22 cellular contexts compared by ENCODE assay signal in genomic region chr3:10341901-10342398, GRCh38. TPM values are rescaled to one million over a fixed set of nuclear protein-coding genes. Genes with fewer than 3 reads are reported as not detected.
DNase-seq lines count a peak whose midpoint lies in the region; ATAC-seq, FAIRE-seq and TF ChIP-seq lines count a peak whose summit lies in the region.
"Had no signal": no experiment of that assay in that cellular context is flagged by ENCODE, and none has a peak within 500 bp of the region (broad histone marks: within the 10 kb centered on the region; RNA-seq: fewer than 3 reads in every experiment).

No MANE protein-coding gene starts in this region.

- CTCF ChIA-PET in SK-N-SH (lab: Yijun Ruan, JAX) (interaction anchor here (0.7 to 11.5 kb wide), 2 partner anchors 163 to 397 kb away, joined by 3 to 166 read pairs; partner anchors contain the start of gene ATP2B2), HepG2 (lab: Yijun Ruan, JAX; ENCODE audit: low intra/inter-chr PET ratio, low total read pairs) (no interaction called here)

- peak; percentile 10 for DNase-seq in SK-N-SH
- no peak for DNase-seq in HepG2 (ENCODE audit: low spot score)
- DNase-seq in right lobe of liver = no peak
- DNase-seq in spleen = peak; percentile 47
- no peak for DNase-seq in GM13977 (ENCODE audit: low spot score)
- DNase-seq: AML-193; CD4-positive, alpha-beta memory T cell; DMS153; DMS79; GDM1; GOT3; HFFc6 had no signal

- H3K4me1 ChIP-seq in SK-N-SH (ENCODE audit: control insufficient read depth in 1 of 2, insufficient read depth in 2 of 2, low read depth in 1 of 2, low read length in 1 of 2) (peaks cover 0 to 3% of the 10 kb centered on the region in 2 experiments; a peak in 1 of 4 replicates), HepG2 (ENCODE audit: insufficient read depth, low read length) (peaks cover 32% of the 10 kb centered on the region), right lobe of liver (no peaks in the 10 kb centered on the region), spleen (peaks cover 0 to 6% (median 0%) of the 10 kb centered on the region in 6 donors)
- H3K4me1 ChIP-seq: A549 had no signal

- H3K79me2 ChIP-seq in SK-N-SH (ENCODE audit: insufficient read depth) (no peaks in the 10 kb centered on the region), HepG2 (ENCODE audit: insufficient read depth, low read length) (no peaks in the 10 kb centered on the region)

- no peaks in the 10 kb centered on the region for H3K27me3 ChIP-seq in SK-N-SH (ENCODE audit: insufficient read depth)
- H3K27me3 ChIP-seq in HepG2 (ENCODE audit: control insufficient read depth in 1 of 2, insufficient read depth in 2 of 2, low read length in 2 of 2) = peaks cover 2 to 9% of the 10 kb centered on the region in 2 experiments; a peak in 3 of 5 replicates
- no peaks in the 10 kb centered on the region for H3K27me3 ChIP-seq in right lobe of liver
- peaks cover 0 to 10% (median 0%) of the 10 kb centered on the region in 7 donors for H3K27me3 ChIP-seq in spleen (replicated peaks in 1 of 7)

- no peak overlapping the region for H2AFZ ChIP-seq in SK-N-SH (ENCODE audit: low read depth)
- no peak overlapping the region for H2AFZ ChIP-seq in HepG2 (ENCODE audit: low read length)

- no peaks in the 10 kb centered on the region for H3K36me3 ChIP-seq in SK-N-SH (replicated peaks in 1 of 2; ENCODE audit: control insufficient read depth in 1 of 2, insufficient read depth in 2 of 2, low read length in 1 of 2)
- no peaks in the 10 kb centered on the region for H3K36me3 ChIP-seq in HepG2 (replicated peaks in 1 of 2; ENCODE audit: control insufficient read depth in 1 of 2, insufficient read depth in 2 of 2, low read length in 2 of 2)
- H3K36me3 ChIP-seq in right lobe of liver = peaks cover 0 to 44% (median 7%) of the 10 kb centered on the region in 4 donors
- no peaks in the 10 kb centered on the region for H3K36me3 ChIP-seq in spleen

- H3K9me3 ChIP-seq in SK-N-SH = no peaks in the 10 kb centered on the region
- no peaks in the 10 kb centered on the region for H3K9me3 ChIP-seq in HepG2 (ENCODE audit: low read length)
- no peaks in the 10 kb centered on the region for H3K9me3 ChIP-seq in right lobe of liver
- no peaks in the 10 kb centered on the region for H3K9me3 ChIP-seq in spleen
- H3K9me3 ChIP-seq: A549 had no signal

- H3K4me3 ChIP-seq in SK-N-SH (ENCODE audit: low read depth in 2 of 2, low read length in 1 of 2) = no peak overlapping the region
- no peak overlapping the region for H3K4me3 ChIP-seq in HepG2 (replicated peaks in 1 of 3; ENCODE audit: insufficient read depth in 1 of 3, low read depth in 2 of 3, low read length in 3 of 3)
- no peak overlapping the region for H3K4me3 ChIP-seq in right lobe of liver
- H3K4me3 ChIP-seq in spleen = no peak overlapping the region
- H3K4me3 ChIP-seq: A549 had no signal

- H3F3A ChIP-seq in SK-N-SH (replicated peaks; ENCODE audit: insufficient read depth) = no peaks in the 10 kb centered on the region

- H3K27ac ChIP-seq in SK-N-SH (ENCODE audit: low read depth in 2 of 2, low read length in 1 of 2) (no peak overlapping the region), HepG2 (ENCODE audit: extremely low read length, insufficient read depth, low read length) (no peak overlapping the region), right lobe of liver (no peak overlapping the region), spleen (no peak overlapping the region)
- H3K27ac ChIP-seq: 22Rv1, A549 had no signal

- TF ChIP-seq RAD21 in SK-N-SH (IDR thresholded peaks at IDR 0.05; ENCODE audit: low read length) (no peak), HepG2 (CRISPR knock-in tag; IDR thresholded peaks at IDR 0.05) (no peak)

- in situ Hi-C loops in HepG2 (cut with HindIII; ENCODE audit: extremely low pct_ligation_motif_present, low pct_unique_long_range_greater_than_20kb) = no loop called here
- in situ Hi-C loops in GM13977 (cut with MboI; ENCODE audit: low pct_unique_long_range_greater_than_20kb, low sequenced_read_pairs, unreplicated experiment) = loop anchor here (25.0 kb wide), 1 partner anchor 395 kb away; no protein-coding TSS in a partner anchor

- TF ChIP-seq CTCF in SK-N-SH (IDR thresholded peaks at IDR 0.05) (no peak), HepG2 (CRISPR knock-in tag; IDR thresholded peaks at IDR 0.05) (no peak), right lobe of liver (IDR thresholded peaks at IDR 0.05) (no peak), spleen (IDR thresholded peaks at IDR 0.05 in 8 of 11, conservative IDR thresholded peaks at IDR 0.05 in 3 of 11) (no peak), GM13977 (IDR thresholded peaks at IDR 0.05; ENCODE audit: extremely low read depth, insufficient read depth, missing control alignments) (no peak)

- H4K20me1 ChIP-seq in SK-N-SH (ENCODE audit: insufficient read depth) (no peaks in the 10 kb centered on the region), HepG2 (ENCODE audit: insufficient read depth, low read length) (no peaks in the 10 kb centered on the region)

- H3K9ac ChIP-seq in SK-N-SH (no peak overlapping the region), HepG2 (ENCODE audit: insufficient read depth, low read depth, low read length) (no peak overlapping the region)

- H3K4me2 ChIP-seq in SK-N-SH (no peak overlapping the region), HepG2 (ENCODE audit: low read depth, low read length) (no peak overlapping the region)
- H3K4me2 ChIP-seq: A549 had no signal

- no peak for FAIRE-seq in HepG2 (lab: Jason Lieb, UNC)
- FAIRE-seq: A549, GM12892, HTR-8/SVneo had no signal

- ATAC-seq in SK-N-SH treated with all-trans-retinoic acid at 6 μM for 48 hours (no peak), HepG2 (no peak), right lobe of liver (no peak), HG02840 (IDR thresholded peaks at IDR 0.05; ENCODE audit: low FRiP score, unreplicated experiment) (no peak)
- ATAC-seq: A549, HCT116 had no signal

- H3K9me2 ChIP-seq in SK-N-SH = no peaks in the 10 kb centered on the region

- intact Hi-C loops in HepG2 (cut with micrococcal nuclease; ENCODE audit: unreplicated experiment) = loop anchor here (5.0 kb wide), 1 partner anchor 395 kb away; no protein-coding TSS in a partner anchor
- intact Hi-C loops in right lobe of liver (cut with DNase I) = loop anchor here in 1 of 2 donors (5.0 kb wide), 1 partner anchor 400 kb away; no protein-coding TSS in a partner anchor
- intact Hi-C loops in spleen (cut with DNase I; ENCODE audit: low total_unique reads) = loop anchor here (5.0 kb wide), 1 partner anchor 395 kb away; no protein-coding TSS in a partner anchor

- no peak for TF ChIP-seq POLR2A in HepG2 (IDR thresholded peaks at IDR 0.05; ENCODE audit: insufficient read depth in 1 of 2, low read depth in 2 of 2, low read length in 2 of 2)
- TF ChIP-seq POLR2A in right lobe of liver (IDR thresholded peaks at IDR 0.05) = no peak
- TF ChIP-seq POLR2A in spleen (IDR thresholded peaks at IDR 0.05) = no peak

- POLR2A ChIA-PET in SK-N-SH (lab: Yijun Ruan, JAX) = no interaction called here
- POLR2A ChIA-PET in HepG2 (lab: Yijun Ruan, JAX) = no interaction called here

- no TSS peak for BruUV-seq in HepG2 (replicated peaks; lab: Mats Ljungman, UMichigan)

- 60% methylated on average over 5 of the region's 7 CpGs for WGBS in SK-N-SH (ENCODE audit: low lambda C conversion rate)
- WGBS in HepG2 (ENCODE audit: low lambda C conversion rate) = 67% methylated on average over 6 of the region's 7 CpGs
- 82% methylated on average over 2 of the region's 7 CpGs for WGBS in right lobe of liver (ENCODE audit: insufficient coverage, low coverage, low lambda C conversion rate, missing lambda C conversion rate)
- WGBS in spleen, 5 donors = 64 to 83% (median 77%) methylated on average over 4 to 7 of the region's 7 CpGs

- TF ChIP-seq EP300 in SK-N-SH (IDR thresholded peaks at IDR 0.05; ENCODE audit: borderline replicate concordance in 1 of 2, low read depth in 1 of 2, low read length in 1 of 2) (no peak), HepG2 (IDR thresholded peaks at IDR 0.05; ENCODE audit: low read depth in 2 of 2, low read length in 2 of 2) (no peak), HepG2 (CRISPR knock-in tag; IDR thresholded peaks at IDR 0.05; ENCODE audit: borderline replicate concordance) (no peak)

RNA-seq across cellular contexts. Expression of gene SEC13, which starts 21.0 kb away (rescaled TPM):
- polyA plus RNA-seq in SK-N-SH (2012; rRNA removed) (198 and 215 TPM in 2 replicates), HepG2 (2011; rRNA removed) (266 and 288 TPM in 2 replicates), spleen (10 to 100 TPM; 52.1 to 78.7 (median 68.0) TPM)
- 114 and 157 TPM in 2 replicates for polyA plus RNA-seq in SK-N-SH (2012; cell fraction: cytosol; rRNA removed)
- 214 and 216 TPM in 2 replicates for polyA plus RNA-seq in SK-N-SH (2012; cell fraction: nucleus; rRNA removed)
- total RNA-seq in HepG2 (2016; rRNA removed; fragmentation: Illumina TruSeq; extraction: Trizol) (391 and 418 TPM in 2 replicates), right lobe of liver (10 to 100 TPM; 49.1 to 74.7 (median 64.4) TPM), spleen (100 to 1,000 TPM in 1 of 7 donors, 10 to 100 TPM in 6; 61.6 to 115 (median 71.2) TPM)
- total RNA-seq in HepG2 (2016; cell fraction: cytosol; rRNA removed; fragmentation: Illumina TruSeq; extraction: Trizol; ENCODE audit: low read depth) = 232 and 239 TPM in 2 replicates
- 366 and 400 TPM in 2 replicates for total RNA-seq in HepG2 (2016; cell fraction: insoluble cytoplasmic fraction; rRNA removed; fragmentation: Illumina TruSeq; extraction: Trizol)
- 335 TPM in 2 replicates for total RNA-seq in HepG2 (2016; cell fraction: membrane; rRNA removed; fragmentation: Illumina TruSeq; extraction: Trizol)
- 176 and 181 TPM in 2 replicates for total RNA-seq in HepG2 (2016; cell fraction: nucleus; rRNA removed; fragmentation: Illumina TruSeq; extraction: Trizol)
- polyA plus RNA-seq in HepG2 (2011; cell fraction: cytosol; rRNA removed) = 264 and 374 TPM in 2 replicates
- 204 and 219 TPM in 2 replicates for polyA plus RNA-seq in HepG2 (2011; cell fraction: nucleus; rRNA removed)
- 224 and 231 TPM in 2 replicates for polyA plus RNA-seq in HepG2 (2012)
- 171 and 195 TPM in 2 replicates for polyA plus RNA-seq in HepG2 (2016; cell fraction: cytosol; fragmentation: Illumina TruSeq; extraction: Trizol; ENCODE audit: low read depth)
- 327 and 374 TPM in 2 replicates for polyA plus RNA-seq in HepG2 (2016; cell fraction: insoluble cytoplasmic fraction; fragmentation: Illumina TruSeq; extraction: Trizol; ENCODE audit: low read depth)
- 204 and 212 TPM in 2 replicates for polyA plus RNA-seq in HepG2 (2016; cell fraction: membrane; fragmentation: Illumina TruSeq; extraction: Trizol; ENCODE audit: low read depth)
- polyA plus RNA-seq in HepG2 (2016; cell fraction: nucleus; fragmentation: Illumina TruSeq; extraction: Trizol; ENCODE audit: insufficient read depth, low read depth) = 222 and 239 TPM in 2 replicates
- polyA minus RNA-seq in HepG2 (2011; rRNA and poly(A)+ RNA removed; ENCODE audit: low replicate concordance) = 289 and 526 TPM in 2 replicates
- 174 and 198 TPM in 2 replicates for polyA minus RNA-seq in HepG2 (2011; cell fraction: cytosol; rRNA and poly(A)+ RNA removed)
- polyA minus RNA-seq in HepG2 (2011; cell fraction: nucleus; rRNA and poly(A)+ RNA removed) = 192 and 208 TPM in 2 replicates

RNA-seq across cellular contexts. Expression of gene GHRL, which starts 49.2 kb away (rescaled TPM):
- polyA plus RNA-seq in SK-N-SH (2012; rRNA removed) (not detected in 2 replicates), HepG2 (2011; rRNA removed) (not detected in 2 replicates), spleen (1 to 10 TPM; 3.6 to 6.6 (median 5.0) TPM)
- polyA plus RNA-seq in SK-N-SH (2012; cell fraction: cytosol; rRNA removed) = not detected in 2 replicates
- 0.29 and 0.31 TPM in 2 replicates for polyA plus RNA-seq in SK-N-SH (2012; cell fraction: nucleus; rRNA removed)
- total RNA-seq in HepG2 (2016; rRNA removed; fragmentation: Illumina TruSeq; extraction: Trizol) (0.09 TPM in 1 of 2 replicates, not detected in the other), right lobe of liver (under 1 TPM in 2 of 6 experiments, not detected in 4; 0.32 to 0.43 TPM), spleen (1 to 10 TPM; 1.1 to 8.0 (median 3.8) TPM)
- total RNA-seq in HepG2 (2016; cell fraction: cytosol; rRNA removed; fragmentation: Illumina TruSeq; extraction: Trizol; ENCODE audit: low read depth) = 0.71 TPM in 1 of 2 replicates, not detected in the other
- total RNA-seq in HepG2 (2016; cell fraction: insoluble cytoplasmic fraction; rRNA removed; fragmentation: Illumina TruSeq; extraction: Trizol) = 0.22 TPM in 1 of 2 replicates, not detected in the other
- not detected in 2 replicates for total RNA-seq in HepG2 (2016; cell fraction: membrane; rRNA removed; fragmentation: Illumina TruSeq; extraction: Trizol)
- total RNA-seq in HepG2 (2016; cell fraction: nucleus; rRNA removed; fragmentation: Illumina TruSeq; extraction: Trizol) = not detected in 2 replicates
- not detected in 2 replicates for polyA plus RNA-seq in HepG2 (2011; cell fraction: cytosol; rRNA removed)
- 0.19 and 0.24 TPM in 2 replicates for polyA plus RNA-seq in HepG2 (2011; cell fraction: nucleus; rRNA removed)
- polyA plus RNA-seq in HepG2 (2012) = 0.59 TPM in 1 of 2 replicates, not detected in the other
- not detected in 2 replicates for polyA plus RNA-seq in HepG2 (2016; cell fraction: cytosol; fragmentation: Illumina TruSeq; extraction: Trizol; ENCODE audit: low read depth)
- not detected in 2 replicates for polyA plus RNA-seq in HepG2 (2016; cell fraction: insoluble cytoplasmic fraction; fragmentation: Illumina TruSeq; extraction: Trizol; ENCODE audit: low read depth)
- not detected in 2 replicates for polyA plus RNA-seq in HepG2 (2016; cell fraction: membrane; fragmentation: Illumina TruSeq; extraction: Trizol; ENCODE audit: low read depth)
- polyA plus RNA-seq in HepG2 (2016; cell fraction: nucleus; fragmentation: Illumina TruSeq; extraction: Trizol; ENCODE audit: insufficient read depth, low read depth) = 0.80 and 2.1 TPM in 2 replicates
- polyA minus RNA-seq in HepG2 (2011; rRNA and poly(A)+ RNA removed; ENCODE audit: low replicate concordance) = 0.21 TPM in 1 of 2 replicates, not detected in the other
- polyA minus RNA-seq in HepG2 (2011; cell fraction: cytosol; rRNA and poly(A)+ RNA removed) = not detected in 2 replicates
- polyA minus RNA-seq in HepG2 (2011; cell fraction: nucleus; rRNA and poly(A)+ RNA removed) = 0.87 TPM in 1 of 2 replicates, not detected in the other
- total RNA-seq: Daoy, H7 had no signal
- polyA plus RNA-seq: A549, BJ had no signal

Comparison
In these comparisons a context has a peak if more than half of its experiments do, and no peak if none do; other contexts are left out.
1. DNase-seq: peak in SK-N-SH (single experiment) and spleen (single experiment); none in HepG2 (single experiment), right lobe of liver (0 of 3) and GM13977 (single experiment).